In genomic region chr7:131000389-131000788, GRCh38 we compare ENCODE assay signal across 1 cellular context.
TF ChIP-seq lines count a peak whose summit lies in the region.

No MANE protein-coding gene starts in this region.

TF ChIP-seq in HCT116, 20 proteins besides CTCF, POLR2A, EP300 and RAD21:
- TF ChIP-seq EGR1 (IDR thresholded peaks at IDR 0.05; ENCODE audit: low read depth) (no peak), TCF7L2 (IDR thresholded peaks at IDR 0.05; ENCODE audit: borderline replicate concordance, extremely low read depth, insufficient read depth, insufficient read length) (no peak), SIN3A (IDR thresholded peaks at IDR 0.05; ENCODE audit: low read depth) (no peak), CBX3 (IDR thresholded peaks at IDR 0.05; ENCODE audit: low read depth) (no peak), POLR2AphosphoS5 (IDR thresholded peaks at IDR 0.05; ENCODE audit: low read depth, low read length) (no peak), ATF3 (IDR thresholded peaks at IDR 0.05) (no peak), ZBTB33 (IDR thresholded peaks at IDR 0.05; ENCODE audit: extremely low read depth, insufficient replicate concordance, low read length) (no peak), JUND (IDR thresholded peaks at IDR 0.05) (no peak), ZFX (IDR thresholded peaks at IDR 0.05) (no peak), REST (IDR thresholded peaks at IDR 0.05; ENCODE audit: low read depth) (no peak), EZH2 (IDR thresholded peaks at IDR 0.05) (no peak), FOSL1 (IDR thresholded peaks at IDR 0.05; ENCODE audit: low read depth) (no peak), YY1 (IDR thresholded peaks at IDR 0.05; ENCODE audit: extremely low read depth, insufficient replicate concordance, low read depth, low read length) (no peak), MAX (IDR thresholded peaks at IDR 0.05) (no peak), SP1 (IDR thresholded peaks at IDR 0.05; ENCODE audit: low read depth) (no peak), ELF1 (IDR thresholded peaks at IDR 0.05; ENCODE audit: borderline replicate concordance, low read depth) (no peak), ZNF274 (IDR thresholded peaks at IDR 0.05; ENCODE audit: low read depth, low read length) (no peak), SRF (IDR thresholded peaks at IDR 0.05; ENCODE audit: low read depth) (no peak), CEBPB (IDR thresholded peaks at IDR 0.05; ENCODE audit: low read depth) (no peak)
